In genomic region chr10:122461367-122461728, GRCh38 we compare ENCODE assay signal across 8 cellular contexts. TPM values are rescaled to one million over a fixed set of nuclear protein-coding genes. Genes with fewer than 3 reads are reported as not detected.
DNase-seq lines count a peak whose midpoint lies in the region; ATAC-seq, FAIRE-seq and TF ChIP-seq lines count a peak whose summit lies in the region.

Gene HTRA1, plus strand, starts transcription at chr10:122461553. Its CDS starts 100 bp downstream, at chr10:122461653.

- no peak for FAIRE-seq in small intestine (lab: Jason Lieb, UNC)

- H3K27me3 ChIP-seq in Caco-2 (replicated peaks; ENCODE audit: control insufficient read depth, insufficient read depth, low read length) (peaks cover 19% of the 10 kb centered on the region), layer of hippocampus (ENCODE audit: control insufficient read depth, insufficient read depth, low read length) (no peaks in the 10 kb centered on the region), small intestine (ENCODE audit: control insufficient read depth in 2 of 2, insufficient read depth in 2 of 2, low read length in 2 of 2) (peaks cover 3 to 10% of the 10 kb centered on the region in 2 donors)

- H3K36me3 ChIP-seq in Caco-2 (ENCODE audit: control insufficient read depth, insufficient read depth, low read length): no peaks in the 10 kb centered on the region
- no peaks in the 10 kb centered on the region for H3K36me3 ChIP-seq in small intestine (ENCODE audit: control insufficient read depth in 2 of 2, insufficient read depth in 2 of 2, low read length in 2 of 2)

- H3K36me3 Mint-ChIP-seq in Caco-2 (ENCODE audit: insufficient read depth, unreplicated experiment): no peaks in the 10 kb centered on the region

- H3K4me1 ChIP-seq in Caco-2: peaks cover 5% of the 10 kb centered on the region
- peaks cover 0 to 2% of the 10 kb centered on the region in 2 donors for H3K4me1 ChIP-seq in small intestine (ENCODE audit: control insufficient read depth in 2 of 2, insufficient read depth in 1 of 2, low read depth in 1 of 2, low read length in 1 of 2)

- H3K4me3 Mint-ChIP-seq in Caco-2 (ENCODE audit: unreplicated experiment): peak within 1 kb of the TSS; percentile 63

- peaks cover 40% of the 10 kb centered on the region for H3K27me3 Mint-ChIP-seq in Caco-2 (ENCODE audit: insufficient read depth, unreplicated experiment)

- BruUV-seq in Caco-2 (replicated peaks; lab: Mats Ljungman, UMichigan): no TSS peak

- H3K9me3 Mint-ChIP-seq in Caco-2 (ENCODE audit: unreplicated experiment): no peaks in the 10 kb centered on the region

- 1 to 2% (median 1%) methylated on average over 22 to 56 of the region's 56 CpGs for WGBS in small intestine, 3 donors

- TF ChIP-seq CTCF in Caco-2 (IDR thresholded peaks at IDR 0.05; ENCODE audit: insufficient read depth in 1 of 2, low read depth in 1 of 2, low read length in 1 of 2, severe bottlenecking in 1 of 2, unreplicated experiment in 1 of 2): no peak

- CTCF ChIA-PET in Caco-2 (lab: Charles Lee): no interaction called here

- H3K4me3 ChIP-seq in Caco-2 (ENCODE audit: low read depth, low read length) (peak within 1 kb of the TSS; percentile 39), small intestine (ENCODE audit: low read depth in 1 of 2, low read length in 2 of 2) (peak within 1 kb of the TSS; percentile 9 to 58)

- POLR2A ChIA-PET in Caco-2 (lab: Charles Lee): no interaction called here

- H3K27ac ChIP-seq in layer of hippocampus (ENCODE audit: low read depth, low read length): peak within 1 kb of the TSS; percentile 84
- H3K27ac ChIP-seq in small intestine (ENCODE audit: low read depth in 1 of 2, low read length in 1 of 2): peak within 1 kb of the TSS in 1 of 2 donors; percentile 54

- DNase-seq in Caco-2 (peak in 1 of 2 experiments; percentile 61), NCI-H2196 treated with DMSO at 0.1 percent for 48 hours (lab: John Stamatoyannopoulos, UW; ENCODE audit: unreplicated experiment) (peak; percentile 29), dermis blood vessel endothelial cell (peak; percentile 73), small intestine (peak; percentile 19), NCI-H2171 treated with DMSO at 0.1 percent for 48 hours (lab: John Stamatoyannopoulos, UW) (no peak), NCI-H2081 (lab: John Stamatoyannopoulos, UW) (no peak)

- no peaks in the 10 kb centered on the region for H3K4me1 Mint-ChIP-seq in Caco-2 (ENCODE audit: low read depth, unreplicated experiment)

- H3K27ac Mint-ChIP-seq in Caco-2 (ENCODE audit: unreplicated experiment): no peak within 1 kb of the TSS

- intact Hi-C loops in Caco-2 (cut with micrococcal nuclease; ENCODE audit: unreplicated experiment): loop anchor here (10.0 kb wide), 1 partner anchor 103 kb away; the partner anchor contains the start of gene DMBT1

- H3K9me3 ChIP-seq in Caco-2 (no peaks in the 10 kb centered on the region), small intestine (ENCODE audit: control insufficient read depth, low read depth) (no peaks in the 10 kb centered on the region)

- no peak for ATAC-seq in GM21576 (IDR thresholded peaks at IDR 0.05; ENCODE audit: unreplicated experiment)

RNA-seq across cellular contexts. Expression of gene HTRA1, which starts in this region (rescaled TPM):
- total RNA-seq in Caco-2 (2022) (0.70 and 1.1 TPM in 2 replicates), dermis blood vessel endothelial cell (54.7 and 117 TPM in 2 replicates)
- polyA plus RNA-seq in small intestine: 10 to 100 TPM in 1 of 3 donors, 1 to 10 TPM in 2; 1.6 to 44.7 (median 7.3) TPM

Comparison
In these comparisons a context has a peak if more than half of its experiments do, and no peak if none do; other contexts are left out.
1. RNA of gene HTRA1 (total RNA-seq): 54.7 to 117 TPM in dermis blood vessel endothelial cell; 0.70 to 1.1 TPM in Caco-2; every median in the first group is over 10 times any median in the second.
2. DNase-seq: peak in NCI-H2196 treated with DMSO at 0.1 percent for 48 hours (single experiment), dermis blood vessel endothelial cell (single experiment) and small intestine (single experiment); none in NCI-H2171 treated with DMSO at 0.1 percent for 48 hours (single experiment) and NCI-H2081 (0 of 2).